ENCODE assay signal across 1 cellular context in genomic region chr10:113523628-113524027, GRCh38.
TF ChIP-seq lines count a peak whose summit lies in the region.

No MANE protein-coding gene starts in this region.

TF ChIP-seq in K562, 482 proteins besides CTCF, POLR2A, EP300 and RAD21 (continued from another document):
- TF ChIP-seq NONO (IDR thresholded peaks at IDR 0.05; ENCODE audit: low read depth in 2 of 2, low read length in 1 of 2) (no peak), ZNF780A (CRISPR knock-in tag; IDR thresholded peaks at IDR 0.05) (no peak)
